Comparison of ENCODE assay signal across 8 cellular contexts in the genomic region with DNA sequence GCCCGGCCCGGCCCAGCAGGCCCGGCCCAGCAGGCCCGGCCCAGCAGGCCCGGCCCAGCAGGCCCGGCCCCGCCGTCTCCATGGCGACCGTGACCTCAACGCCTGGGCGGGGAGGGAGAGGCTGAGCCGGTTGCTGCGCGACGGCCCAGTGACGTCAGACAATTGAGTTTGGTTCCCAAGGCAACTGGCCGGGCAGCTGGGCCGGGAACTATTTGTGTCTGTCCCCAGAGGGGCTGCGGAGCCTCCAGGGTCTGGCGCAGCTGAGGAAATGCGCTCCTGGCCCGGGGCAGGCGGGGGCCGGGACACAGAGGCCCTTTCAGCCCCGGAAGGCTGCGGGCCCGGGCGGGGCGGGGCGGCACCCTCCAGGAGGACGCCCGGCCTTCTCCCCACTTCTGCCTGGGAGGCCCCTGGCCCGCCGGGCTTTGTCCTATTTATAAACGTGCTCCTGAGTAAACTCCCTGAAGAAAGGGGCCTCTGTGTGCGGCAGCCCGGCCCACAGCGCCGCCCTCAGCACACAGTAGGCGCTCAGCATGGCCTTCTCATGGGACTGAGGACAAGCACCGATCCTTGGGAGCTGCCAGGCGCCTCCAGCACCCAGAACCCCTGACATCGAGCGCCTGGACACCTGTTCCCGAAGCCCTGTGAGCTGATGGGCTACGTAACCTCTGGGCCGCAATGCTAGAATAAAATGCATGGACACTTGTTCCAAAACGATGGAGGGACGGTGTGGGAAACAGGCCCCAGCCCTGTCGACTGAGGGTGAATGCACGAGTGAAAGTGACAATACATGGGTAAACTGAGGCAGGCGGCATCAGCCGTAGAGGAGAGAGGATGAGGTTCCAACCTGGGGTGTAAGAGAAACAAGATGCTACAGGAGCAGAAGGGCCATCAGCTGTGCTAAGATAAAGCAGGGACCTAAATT. TPM values are rescaled to one million over a fixed set of nuclear protein-coding genes. Genes with fewer than 3 reads are reported as not detected.
DNase-seq lines count a peak whose midpoint lies in the region; ATAC-seq and TF ChIP-seq lines count a peak whose summit lies in the region.

No MANE protein-coding gene starts in this region.

- H3K4me3 ChIP-seq in AG09309 (ENCODE audit: control insufficient read depth, low read depth, low read length): peak overlapping the region; percentile 48
- H3K4me3 ChIP-seq in choroid plexus epithelial cell (ENCODE audit: low read depth, low read length): peak overlapping the region; percentile 60

- no peak for TF ChIP-seq CTCF in AG09309 (IDR thresholded peaks at IDR 0.05; ENCODE audit: control insufficient read depth, insufficient read depth, low read depth, low read length, missing control alignments)
- TF ChIP-seq CTCF in choroid plexus epithelial cell (conservative IDR thresholded peaks at IDR 0.05; ENCODE audit: low read depth, low read length): no peak

- peak; percentile 85 for DNase-seq in AG09309 (ENCODE audit: low read depth)
- peak; percentile 88 for DNase-seq in NCI-H446 treated with DMSO at 0.1 percent for 48 hours (lab: John Stamatoyannopoulos, UW)
- peak; percentile 93 to 94 for DNase-seq in activated CD4-positive, alpha-beta T cell treated with anti-CD3 and anti-CD28 coated beads for 4 hours
- peak; percentile 98 for DNase-seq in choroid plexus epithelial cell (ENCODE audit: low read depth)
- peak; percentile 98 to 99 for DNase-seq in left colon
- peak; percentile 81 to 94 (median 92) for DNase-seq in stimulated activated CD4-positive, alpha-beta T cell treated with anti-CD3 and anti-CD28 coated beads, Interleukin-1b, Interleukin-23, amount 100 ng/mL, for 24 hours (ENCODE audit: low read depth in 4 of 4, low spot score in 1 of 4)

- ATAC-seq in GM19035 (IDR thresholded peaks at IDR 0.05; ENCODE audit: unreplicated experiment) (peak; percentile 82), HG03280 (IDR thresholded peaks at IDR 0.05; ENCODE audit: unreplicated experiment) (peak; percentile 85), left colon (peak; percentile 88)

- intact Hi-C loops in left colon (cut with DNase I, micrococcal nuclease): loop anchor here in 1 of 2 donors (10.0 kb wide), 1 partner anchor 110 kb away; no protein-coding TSS in a partner anchor

RNA-seq across cellular contexts. Expression of a gene that starts 12.3 kb away (rescaled TPM):
- total RNA-seq in left colon: not detected

Comparison
In these comparisons a context has a peak if more than half of its experiments do, and no peak if none do; other contexts are left out.
1. Peak in every context shown above with its lines: DNase-seq, ATAC-seq and H3K4me3 ChIP-seq.